In genomic region chr7:1719913-1720312, GRCh38 we compare ENCODE assay signal across 19 cellular contexts. TPM values are rescaled to one million over a fixed set of nuclear protein-coding genes. Genes with fewer than 3 reads are reported as not detected.
"Had no signal": no experiment of that assay in that cellular context is flagged by ENCODE, and none has a peak within 500 bp of the region (broad histone marks: within the 10 kb centered on the region; RNA-seq: fewer than 3 reads in every experiment).

No MANE protein-coding gene starts in this region.

- H3K4me1 ChIP-seq: pancreas, transverse colon had no signal

- H3K9me3 ChIP-seq: body of pancreas, pancreas, sigmoid colon, transverse colon had no signal

- H2AFZ ChIP-seq: hepatocyte had no signal

- H3K4me3 ChIP-seq: body of pancreas, hepatocyte, pancreas, sigmoid colon, smooth muscle cell, transverse colon had no signal

- ATAC-seq: activated CD4-positive, CD25-positive, alpha-beta regulatory T cell treated with anti-CD3 and anti-CD28 coated beads, Interleukin-2, amount 50 U/mL, for 24 hours; activated CD8-positive, alpha-beta T cell treated with anti-CD3 and anti-CD28 coated beads, Interleukin-2, amount 10 ng/mL, durations not matched to agents 7 days and 5 days; activated naive CD8-positive, alpha-beta T cell treated with anti-CD3 and anti-CD28 coated beads, Interleukin-2, amount 50 U/mL, for 24 hours; body of pancreas; pancreas; stimulated activated memory B cell treated with anti-CD40 and anti-IgM and Interleukin-4, amounts not matched to agents 10 μg/mL and 1 μg/mL and 100 μg/mL, for 72 hours had no signal

- H3K27me3 ChIP-seq: body of pancreas, hepatocyte, pancreas had no signal

- DNase-seq: activated CD4-positive, alpha-beta T cell treated with anti-CD3 and anti-CD28 coated beads, Interleukin-2, amount 10 ng/mL, durations not matched to agents 24 days and 14 days; activated CD8-positive, alpha-beta T cell treated with anti-CD3 and anti-CD28 coated beads, Interleukin-2, amount 10 ng/mL, durations not matched to agents 7 days and 5 days; activated gamma-delta T cell; activated naive CD4-positive, alpha-beta T cell treated with anti-CD3 and anti-CD28 coated beads, Interleukin-2, amount 50 U/mL, for 16 hours; activated naive CD8-positive, alpha-beta T cell treated with anti-CD3 and anti-CD28 coated beads, Interleukin-2, amount 50 U/mL, for 24 hours; body of pancreas; effector CD4-positive, alpha-beta T cell; foreskin fibroblast; immature natural killer cell; sigmoid colon; stimulated activated CD4-positive, alpha-beta T cell treated with anti-CD3 and anti-CD28 coated beads, Interleukin-15, amount 100 ng/mL, for 24 hours; transverse colon had no signal

- H3K36me3 ChIP-seq: pancreas, sigmoid colon, transverse colon had no signal

- H3K4me2 ChIP-seq: hepatocyte, smooth muscle cell had no signal

- H3K27ac ChIP-seq: body of pancreas, hepatocyte, pancreas, sigmoid colon, transverse colon had no signal

RNA-seq across cellular contexts. Expression of gene ELFN1, which starts 49.8 kb away (rescaled TPM):
- total RNA-seq: activated CD4-positive, alpha-beta T cell treated with anti-CD3 and anti-CD28 coated beads, Interleukin-2, amount 10 ng/mL, durations not matched to agents 24 days and 14 days; activated CD8-positive, alpha-beta T cell treated with anti-CD3 and anti-CD28 coated beads, Interleukin-2, amount 10 ng/mL, durations not matched to agents 7 days and 5 days; activated T-helper 1 cell treated with anti-CD3 and anti-CD28 coated beads, Interleukin-12 subunit alpha, Interleukin-12 subunit beta, Interleukin-2, Interleukin-4 antibody, amounts not matched to agents 30 ng/mL and 10 ng/mL and 1 ng/mL, durations not matched to agents 14 hours and 24 hours and 36 hours; myocyte had no signal
